21 cellular contexts compared by ENCODE assay signal in genomic region chr10:14502451-14502850, GRCh38.
"Had no signal": no experiment of that assay in that cellular context is flagged by ENCODE, and none has a peak within 500 bp of the region (broad histone marks: within the 10 kb centered on the region; RNA-seq: fewer than 3 reads in every experiment).

No MANE protein-coding gene starts in this region.

- H3K27ac Mint-ChIP-seq: activated naive CD4-positive, alpha-beta T cell treated with anti-CD3 and anti-CD28 coated beads, Interleukin-2, amount 10 ng/mL, durations not matched to agents 7 days and 5 days; progenitor cell of endocrine pancreas; T-cell had no signal

- H3K4me3 ChIP-seq: body of pancreas, coronary artery, esophagus muscularis mucosa, testis, upper lobe of left lung had no signal

- H3K4me3 Mint-ChIP-seq: activated naive CD4-positive, alpha-beta T cell treated with anti-CD3 and anti-CD28 coated beads, Interleukin-2, amount 10 ng/mL, durations not matched to agents 7 days and 5 days; natural killer cell treated with Interleukin-12 subunit alpha and Interleukin-12 subunit beta and Interleukin-15 and Interleukin-18, amount 100 ng/mL, for 72 hours; T-cell had no signal

- H3K9me3 Mint-ChIP-seq: activated naive CD4-positive, alpha-beta T cell treated with anti-CD3 and anti-CD28 coated beads, Interleukin-2, amount 10 ng/mL, durations not matched to agents 7 days and 5 days; natural killer cell treated with Interleukin-12 subunit alpha and Interleukin-12 subunit beta and Interleukin-15 and Interleukin-18, amount 100 ng/mL, for 72 hours; T-cell had no signal

- H3K4me1 ChIP-seq: testis had no signal

- DNase-seq: activated CD4-positive, alpha-beta T cell treated with anti-CD3 and anti-CD28 coated beads, Interleukin-2, amount 50 U/mL, for 4 hours; activated CD4-positive, CD25-positive, alpha-beta regulatory T cell treated with anti-CD3 and anti-CD28 coated beads, Interleukin-2, amount 50 U/mL, for 72 hours; activated naive CD4-positive, alpha-beta T cell treated with anti-CD3 and anti-CD28 coated beads, Interleukin-2, amount 10 ng/mL, durations not matched to agents 7 days and 5 days; activated T-cell treated with anti-CD3 and anti-CD28 coated beads for 4 hours; body of pancreas; caudate nucleus; glutamatergic neuron; hypothalamus; mesendoderm; occipital lobe; right cardiac atrium; small intestine; stimulated activated CD4-positive, alpha-beta T cell treated with anti-CD3 and anti-CD28 coated beads, Interleukin-4, amount 100 ng/mL, for 24 hours; stimulated activated naive CD8-positive, alpha-beta T cell treated with anti-CD3 and anti-CD28 coated beads, Interleukin-15, Interleukin-2, amounts not matched to agents 100 U/mL and 50 U/mL, for 24 hours; T-cell; testis; upper lobe of left lung had no signal

- H3K36me3 Mint-ChIP-seq: natural killer cell treated with Interleukin-12 subunit alpha and Interleukin-12 subunit beta and Interleukin-15 and Interleukin-18, amount 100 ng/mL, for 72 hours had no signal

- H3K27me3 Mint-ChIP-seq: activated naive CD4-positive, alpha-beta T cell treated with anti-CD3 and anti-CD28 coated beads, Interleukin-2, amount 10 ng/mL, durations not matched to agents 7 days and 5 days; T-cell had no signal

- FAIRE-seq: small intestine had no signal

- H3K9me3 ChIP-seq: body of pancreas, esophagus muscularis mucosa, testis, upper lobe of left lung had no signal

- H3K36me3 ChIP-seq: esophagus muscularis mucosa, upper lobe of left lung had no signal

- H3K27ac ChIP-seq: body of pancreas, coronary artery, esophagus muscularis mucosa, testis, upper lobe of left lung had no signal

- ATAC-seq: body of pancreas; natural killer cell treated with Interleukin-12 subunit alpha and Interleukin-12 subunit beta and Interleukin-15 and Interleukin-18, amount 100 ng/mL, for 72 hours; right cardiac atrium; stimulated activated naive CD8-positive, alpha-beta T cell treated with anti-CD3 and anti-CD28 coated beads, Interleukin-15, Interleukin-2, amounts not matched to agents 100 U/mL and 50 U/mL, for 24 hours; T-cell had no signal

- H3K27me3 ChIP-seq: body of pancreas, esophagus muscularis mucosa, testis, upper lobe of left lung had no signal
